1 cellular context compared by ENCODE assay signal in genomic region chr4:107993969-107994368, GRCh38.
TF ChIP-seq lines count a peak whose summit lies in the region.

No MANE protein-coding gene starts in this region.

TF ChIP-seq in GM23338, 12 proteins besides CTCF, POLR2A, EP300 and RAD21 (continued from another document):
- no peak for TF ChIP-seq ZNF462 (CRISPR knock-in tag; IDR thresholded peaks at IDR 0.05)
- no peak for TF ChIP-seq JUNB (IDR thresholded peaks at IDR 0.05; ENCODE audit: unreplicated experiment)
- TF ChIP-seq EZH2phosphoT487 (IDR thresholded peaks at IDR 0.05; ENCODE audit: unreplicated experiment) = no peak
TF ChIP-seq in GM23338: peak in this region for 0.
